In genomic region chr20:46084805-46085792, GRCh38 we compare ENCODE assay signal across 1 cellular context.
TF ChIP-seq lines count a peak whose summit lies in the region.

No MANE protein-coding gene starts in this region.

TF ChIP-seq in HepG2, 621 proteins besides CTCF, POLR2A, EP300 and RAD21 (continued from another document and continues in another):
- TF ChIP-seq DMTF1 (CRISPR knock-in tag; IDR thresholded peaks at IDR 0.05) (no peak), ZNF564 (CRISPR knock-in tag; IDR thresholded peaks at IDR 0.05) (no peak), RERE (CRISPR knock-in tag; IDR thresholded peaks at IDR 0.05; ENCODE audit: low read depth) (no peak), ZNF878 (CRISPR knock-in tag; IDR thresholded peaks at IDR 0.05) (no peak), NKX3-1 (CRISPR knock-in tag; IDR thresholded peaks at IDR 0.05) (no peak), MTF1 (CRISPR knock-in tag; IDR thresholded peaks at IDR 0.05) (no peak), HBP1 (CRISPR knock-in tag; IDR thresholded peaks at IDR 0.05; ENCODE audit: low read depth) (no peak), RAD51 (IDR thresholded peaks at IDR 0.05; ENCODE audit: borderline replicate concordance) (no peak), GTF3A (CRISPR knock-in tag; conservative IDR thresholded peaks at IDR 0.05) (no peak), ZNF121 (CRISPR knock-in tag; IDR thresholded peaks at IDR 0.05) (0 out of 2 replicates have a peak, but pooled peaks have one; percentile 2), ZNF362 (CRISPR knock-in tag; IDR thresholded peaks at IDR 0.05; ENCODE audit: borderline replicate concordance) (no peak), ZBTB46 (CRISPR knock-in tag; IDR thresholded peaks at IDR 0.05; ENCODE audit: borderline replicate concordance) (no peak), SRSF1 (optimal IDR thresholded peaks at IDR 0.05; ENCODE audit: low read depth, low read length) (no peak), ZSCAN20 (CRISPR knock-in tag; IDR thresholded peaks at IDR 0.05; ENCODE audit: borderline replicate concordance) (no peak), PHF5A (CRISPR knock-in tag; IDR thresholded peaks at IDR 0.05; ENCODE audit: low read depth, unreplicated experiment) (no peak), GRHL1 (CRISPR knock-in tag; conservative IDR thresholded peaks at IDR 0.05) (no peak), DR1 (CRISPR knock-in tag; IDR thresholded peaks at IDR 0.05) (no peak), NBN (conservative IDR thresholded peaks at IDR 0.05) (no peak), ZNF225 (CRISPR knock-in tag; IDR thresholded peaks at IDR 0.05) (no peak), HMG20B (CRISPR knock-in tag; conservative IDR thresholded peaks at IDR 0.05) (no peak), MAZ (IDR thresholded peaks at IDR 0.05; ENCODE audit: borderline replicate concordance, low read depth, low read length) (no peak), MAZ (CRISPR knock-in tag; IDR thresholded peaks at IDR 0.05; ENCODE audit: low read depth) (no peak), ZMAT5 (CRISPR knock-in tag; IDR thresholded peaks at IDR 0.05; ENCODE audit: borderline replicate concordance, low read depth) (no peak), ZNF513 (CRISPR knock-in tag; conservative IDR thresholded peaks at IDR 0.05) (no peak), ZNF589 (CRISPR knock-in tag; conservative IDR thresholded peaks at IDR 0.05) (no peak), KDM3A (CRISPR knock-in tag; IDR thresholded peaks at IDR 0.05; ENCODE audit: low read depth) (no peak), CREM (IDR thresholded peaks at IDR 0.05) (peak; percentile 35; the same call in 1 of the 2 replicates), CREM (CRISPR knock-in tag; IDR thresholded peaks at IDR 0.05) (no peak), ZSCAN30 (CRISPR knock-in tag; IDR thresholded peaks at IDR 0.05) (no peak), STAG1 (CRISPR knock-in tag; IDR thresholded peaks at IDR 0.05) (no peak), ZNF282 (IDR thresholded peaks at IDR 0.05; ENCODE audit: partially characterized antibody) (no peak), RELA (CRISPR knock-in tag; IDR thresholded peaks at IDR 0.05) (no peak), ZNF713 (CRISPR knock-in tag; IDR thresholded peaks at IDR 0.05) (no peak), ZNF326 (CRISPR knock-in tag; IDR thresholded peaks at IDR 0.05; ENCODE audit: borderline replicate concordance) (no peak), RARA (CRISPR knock-in tag; IDR thresholded peaks at IDR 0.05) (0 out of 2 replicates have a peak, but pooled peaks have one; percentile 14), GABPA (IDR thresholded peaks at IDR 0.05; ENCODE audit: low read depth, low read length) (no peak), GABPA (CRISPR knock-in tag; IDR thresholded peaks at IDR 0.05; ENCODE audit: low read depth) (no peak), ZSCAN22 (CRISPR knock-in tag; IDR thresholded peaks at IDR 0.05) (no peak), CERS6 (CRISPR knock-in tag; IDR thresholded peaks at IDR 0.05) (no peak), SOX6 (IDR thresholded peaks at IDR 0.05) (no peak), SOX6 (CRISPR knock-in tag; IDR thresholded peaks at IDR 0.05) (peak; percentile 44; the same call in 1 of the 2 replicates), ZNF746 (CRISPR knock-in tag; IDR thresholded peaks at IDR 0.05) (no peak), GMEB1 (CRISPR knock-in tag; IDR thresholded peaks at IDR 0.05; ENCODE audit: borderline replicate concordance) (no peak), FOXA1 (IDR thresholded peaks at IDR 0.05) (no peak), FOXA1 (CRISPR knock-in tag; IDR thresholded peaks at IDR 0.05) (peak; percentile 74), THAP7 (CRISPR knock-in tag; IDR thresholded peaks at IDR 0.05) (no peak), ZNF580 (CRISPR knock-in tag; IDR thresholded peaks at IDR 0.05; ENCODE audit: borderline replicate concordance, low read depth) (no peak), ISX (CRISPR knock-in tag; conservative IDR thresholded peaks at IDR 0.05) (no peak)
